Comparison of ENCODE assay signal across 14 cellular contexts in genomic region chr9:79023134-79023577, GRCh38.
DNase-seq lines count a peak whose midpoint lies in the region; ATAC-seq and TF ChIP-seq lines count a peak whose summit lies in the region.
"Had no signal": no experiment of that assay in that cellular context is flagged by ENCODE, and none has a peak within 500 bp of the region (broad histone marks: within the 10 kb centered on the region; RNA-seq: fewer than 3 reads in every experiment).

No MANE protein-coding gene starts in this region.

- no peaks in the 10 kb centered on the region for H3K9me3 ChIP-seq in BE2C
- H3K9me3 ChIP-seq in prostate gland, result no peaks in the 10 kb centered on the region
- H3K9me3 ChIP-seq: BLaER1, esophagus squamous epithelium, right lobe of liver had no signal

- peak overlapping the region; percentile 67 for H3K27ac ChIP-seq in brain microvascular endothelial cell
- no peak overlapping the region for H3K27ac ChIP-seq in prostate gland
- H3K27ac ChIP-seq: BLaER1, esophagus squamous epithelium, right lobe of liver had no signal

- TF ChIP-seq POLR2A in prostate gland (IDR thresholded peaks at IDR 0.05), result no peak

- DNase-seq in ACHN, result peak; percentile 78
- peak; percentile 93 for DNase-seq in HS-5 (ENCODE audit: low read depth)
- peak; percentile 63 for DNase-seq in brain microvascular endothelial cell
- DNase-seq in iris pigment epithelial cell (ENCODE audit: low read depth), result peak; percentile 93
- DNase-seq in BE2C, result no peak
- no peak for DNase-seq in prostate gland (ENCODE audit: low spot score)
- no peak for DNase-seq in NOMO-1 (lab: John Stamatoyannopoulos, UW; ENCODE audit: unreplicated experiment in 2 of 2)
- no peak for DNase-seq in natural killer cell
- DNase-seq: amniotic stem cell, esophagus squamous epithelium, NCI-H1092 treated with DMSO at 0.1 percent for 48 hours, NCI-H774, right lobe of liver had no signal

- H3K36me3 Mint-ChIP-seq in natural killer cell, result no peaks in the 10 kb centered on the region

- in situ Hi-C loops in ACHN (cut with HindIII; ENCODE audit: low pct_ligation_motif_present, low pct_unique_long_range_greater_than_20kb, low sequenced_read_pairs), result no loop called here
- in situ Hi-C loops in brain microvascular endothelial cell (cut with HindIII; ENCODE audit: low pct_ligation_motif_present, low sequenced_read_pairs), result no loop called here

- peaks cover 22% of the 10 kb centered on the region for H3K4me1 ChIP-seq in BE2C
- H3K4me1 ChIP-seq in prostate gland (replicated peaks), result no peaks in the 10 kb centered on the region
- H3K4me1 ChIP-seq: right lobe of liver had no signal

- WGBS in prostate gland, result 55% methylated on average over 3 of the region's 3 CpGs

- no peak overlapping the region for H3K27ac Mint-ChIP-seq in natural killer cell

- H3K4me3 ChIP-seq in brain microvascular endothelial cell (ENCODE audit: low read depth, low read length) (no peak overlapping the region), BE2C (ENCODE audit: low read depth, low read length) (no peak overlapping the region), prostate gland (no peak overlapping the region)
- H3K4me3 ChIP-seq: BLaER1, esophagus squamous epithelium, right lobe of liver had no signal

- no peak for TF ChIP-seq CTCF in brain microvascular endothelial cell (IDR thresholded peaks at IDR 0.05; ENCODE audit: low read depth, low read length, missing control alignments)
- no peak for TF ChIP-seq CTCF in BE2C (IDR thresholded peaks at IDR 0.05; ENCODE audit: low read depth, low read length)
- TF ChIP-seq CTCF in prostate gland (IDR thresholded peaks at IDR 0.05), result no peak
- no peak for TF ChIP-seq CTCF in natural killer cell (IDR thresholded peaks at IDR 0.05)

- H3K27me3 Mint-ChIP-seq in natural killer cell (ENCODE audit: low read depth in 2 of 2), result no peaks in the 10 kb centered on the region

- H3K4me1 Mint-ChIP-seq in natural killer cell, result no peaks in the 10 kb centered on the region

- intact Hi-C loops in prostate gland (cut with DNase I), result no loop called here
- intact Hi-C loops in natural killer cell (cut with micrococcal nuclease), result no loop called here

- H3K27me3 ChIP-seq in brain microvascular endothelial cell (replicated peaks) (no peaks in the 10 kb centered on the region), BE2C (no peaks in the 10 kb centered on the region), prostate gland (replicated peaks; ENCODE audit: insufficient read depth) (no peaks in the 10 kb centered on the region)
- H3K27me3 ChIP-seq: BLaER1, esophagus squamous epithelium, right lobe of liver had no signal

- H3K9me3 Mint-ChIP-seq in natural killer cell, result peaks cover 3 to 4% of the 10 kb centered on the region in 2 donors

- no peak for ATAC-seq in natural killer cell
- ATAC-seq: right lobe of liver had no signal

- no peak overlapping the region for H3K4me3 Mint-ChIP-seq in natural killer cell

- H3K36me3 ChIP-seq in brain microvascular endothelial cell (replicated peaks) (no peaks in the 10 kb centered on the region), BE2C (no peaks in the 10 kb centered on the region), prostate gland (no peaks in the 10 kb centered on the region)
- H3K36me3 ChIP-seq: BLaER1, esophagus squamous epithelium, right lobe of liver had no signal

Comparison
In these comparisons a context has a peak if more than half of its experiments do, and no peak if none do; other contexts are left out.
1. DNase-seq: peak in ACHN (single experiment), HS-5 (single experiment), brain microvascular endothelial cell (single experiment) and iris pigment epithelial cell (single experiment); none in BE2C (single experiment), prostate gland (single experiment), NOMO-1 (0 of 2) and natural killer cell (single experiment).